ENCODE assay signal across 8 cellular contexts in genomic region chr14:106308839-106309389, GRCh38.
DNase-seq lines count a peak whose midpoint lies in the region; ATAC-seq and TF ChIP-seq lines count a peak whose summit lies in the region.

No MANE protein-coding gene starts in this region.

- peaks cover 20 to 60% of the 10 kb centered on the region in 2 donors for H3K27me3 Mint-ChIP-seq in effector memory CD8-positive, alpha-beta T cell

- no peak overlapping the region for H3K14ac ChIP-seq in IMR-90 (replicated peaks; ENCODE audit: low read depth, low read length)

- H3K9me3 ChIP-seq in DOHH2 (ENCODE audit: control insufficient read depth, insufficient read depth, low read length) = peaks cover 48% of the 10 kb centered on the region
- peaks cover 16% of the 10 kb centered on the region; the same call in 1 of the 2 replicates for H3K9me3 ChIP-seq in IMR-90 (ENCODE audit: control insufficient read depth, insufficient read depth, low read length)
- H3K9me3 ChIP-seq in ovary = no peaks in the 10 kb centered on the region

- peak overlapping the region; percentile 50 for H3K27ac ChIP-seq in DOHH2 (ENCODE audit: low read depth, low read length)
- no peak overlapping the region for H3K27ac ChIP-seq in IMR-90 (ENCODE audit: insufficient read depth, low read length)
- H3K27ac ChIP-seq in ovary = no peak overlapping the region

- H3K9ac ChIP-seq in IMR-90 (ENCODE audit: low read depth, low read length) = no peak overlapping the region

- H4K20me1 ChIP-seq in DOHH2 (ENCODE audit: control insufficient read depth, insufficient read depth, low read depth, low read length) (no peaks in the 10 kb centered on the region), IMR-90 (ENCODE audit: insufficient read depth, low read length) (no peaks in the 10 kb centered on the region)

- CTCF ChIA-PET in IMR-90 (lab: Yijun Ruan, JAX) = no interaction called here

- no peak overlapping the region for H2BK5ac ChIP-seq in IMR-90 (ENCODE audit: low read depth, low read length, poor library complexity, severe bottlenecking)

- no peak overlapping the region for H2BK120ac ChIP-seq in IMR-90 (ENCODE audit: low read depth, low read length)

- no TSS peak for BruUV-seq in IMR-90 (replicated peaks; lab: Mats Ljungman, UMichigan)

- no peaks in the 10 kb centered on the region for H3K9me2 ChIP-seq in DOHH2 (replicated peaks; ENCODE audit: control insufficient read depth, low read length)

- no peak overlapping the region for H3K4me3 Mint-ChIP-seq in effector memory CD8-positive, alpha-beta T cell

- dilution Hi-C loops in IMR-90 (cut with HindIII; ENCODE audit: low sequenced_read_pairs, unreplicated experiment) = no loop called here

- H3K79me2 ChIP-seq in DOHH2 (ENCODE audit: control insufficient read depth, low read length) = no peaks in the 10 kb centered on the region

- 31% methylated on average over 7 of the region's 17 CpGs; no CpG with 5 or more reads in 1 of the 2 experiments for WGBS in IMR-90 (ENCODE audit: extremely low coverage in 2 of 2, insufficient read length in 1 of 2), 2 experiments
- 38 to 44% (median 42%) methylated on average over 17 of the region's 17 CpGs for WGBS in ovary, 3 donors

- H3K4me1 ChIP-seq in DOHH2 (ENCODE audit: control insufficient read depth, low read length) = peaks cover 42% of the 10 kb centered on the region
- no peaks in the 10 kb centered on the region for H3K4me1 ChIP-seq in IMR-90 (ENCODE audit: control insufficient read depth, insufficient read depth, low read length)
- no peaks in the 10 kb centered on the region for H3K4me1 ChIP-seq in ovary (ENCODE audit: insufficient read depth)

- intact Hi-C loops in IMR-90 (cut with micrococcal nuclease) (no loop called here), ovary (cut with DNase I) (no loop called here)

- POLR2A ChIA-PET in IMR-90 (lab: Charles Lee; ENCODE audit: unreplicated experiment) = no interaction called here

- no peaks in the 10 kb centered on the region for H3K79me1 ChIP-seq in IMR-90 (ENCODE audit: low read depth in 1 of 2, low read length in 2 of 2)

- H4K91ac ChIP-seq in IMR-90 (ENCODE audit: insufficient read depth, low read depth, low read length) = no peak overlapping the region

- no peak overlapping the region for H3K18ac ChIP-seq in IMR-90 (ENCODE audit: low read depth, low read length)

- H3K23ac ChIP-seq in IMR-90 (ENCODE audit: low read depth, low read length) = no peak overlapping the region

- peaks cover 10% of the 10 kb centered on the region for H3F3A ChIP-seq in DOHH2 (ENCODE audit: control insufficient read depth, insufficient read depth)

- TF ChIP-seq POLR2A in IMR-90 (IDR thresholded peaks at IDR 0.05; ENCODE audit: low read depth, low read length) (no peak), ovary (IDR thresholded peaks at IDR 0.05) (no peak)

- H3K4me2 ChIP-seq in DOHH2 (ENCODE audit: low read length) = peak overlapping the region; percentile 34
- no peak overlapping the region for H3K4me2 ChIP-seq in IMR-90 (ENCODE audit: low read depth, low read length)

- H4K8ac ChIP-seq in IMR-90 (ENCODE audit: low read depth in 2 of 2, low read length in 2 of 2) = no peak overlapping the region

- H3K4me3 ChIP-seq in DOHH2 (ENCODE audit: low read length) (peak overlapping the region; percentile 28), IMR-90 (ENCODE audit: insufficient read depth, low read depth, low read length) (no peak overlapping the region), ovary (no peak overlapping the region)

- ATAC-seq in GM21381 (IDR thresholded peaks at IDR 0.05; ENCODE audit: unreplicated experiment) (peak; percentile 90), IMR-90 (ENCODE audit: low read depth) (no peak)
- peak; percentile 89 for ATAC-seq in effector memory CD8-positive, alpha-beta T cell (replicated peaks)

- H3K36me3 Mint-ChIP-seq in effector memory CD8-positive, alpha-beta T cell (ENCODE audit: insufficient read depth) = peaks cover 8% of the 10 kb centered on the region

- peak overlapping the region in 1 of 2 donors; percentile 23 for H3K27ac Mint-ChIP-seq in effector memory CD8-positive, alpha-beta T cell

- no peak overlapping the region for H2AK5ac ChIP-seq in IMR-90 (ENCODE audit: low read depth, low read length)

- H2AK9ac ChIP-seq in IMR-90 (replicated peaks; ENCODE audit: low read depth, low read length, poor library complexity) = no peak overlapping the region

- no peaks in the 10 kb centered on the region for H3K9me1 ChIP-seq in IMR-90 (ENCODE audit: insufficient read depth, low read length)

- H2AFZ ChIP-seq in IMR-90 (replicated peaks; ENCODE audit: low read length, poor library complexity) = no peak overlapping the region

- no peak overlapping the region for H4K5ac ChIP-seq in IMR-90 (ENCODE audit: low read depth, low read length)

- H3K27me3 ChIP-seq in DOHH2 (ENCODE audit: control insufficient read depth, low read length) (no peaks in the 10 kb centered on the region), IMR-90 (ENCODE audit: control insufficient read depth, insufficient read depth, low read length) (no peaks in the 10 kb centered on the region), ovary (no peaks in the 10 kb centered on the region)

- TF ChIP-seq CTCF in DOHH2 (IDR thresholded peaks at IDR 0.05; ENCODE audit: low read depth, low read length, poor library complexity, severe bottlenecking) (peak; percentile 100), IMR-90 (conservative IDR thresholded peaks at IDR 0.05; ENCODE audit: low read depth, low read length) (0 out of 2 replicates have a peak, but pooled peaks have one; percentile 29), ovary (IDR thresholded peaks at IDR 0.05) (no peak)

- in situ Hi-C loops in IMR-90 (cut with MboI; ENCODE audit: low sequenced_read_pairs) = no loop called here

- H3K56ac ChIP-seq in IMR-90 (ENCODE audit: extremely low read depth, insufficient read depth, low read length) = no peak overlapping the region

- no peak for TF ChIP-seq EP300 in ovary (IDR thresholded peaks at IDR 0.05)

- no peak overlapping the region for H3K4ac ChIP-seq in IMR-90 (ENCODE audit: low read depth, low read length)

- no peak overlapping the region for H2BK20ac ChIP-seq in IMR-90 (ENCODE audit: low read depth, low read length)

- H2BK15ac ChIP-seq in IMR-90 (ENCODE audit: low read depth, low read length) = no peak overlapping the region

- peaks cover 0 to 7% of the 10 kb centered on the region in 2 donors for H3K4me1 Mint-ChIP-seq in effector memory CD8-positive, alpha-beta T cell (ENCODE audit: low read depth in 2 of 2)

- no peak for TF ChIP-seq RAD21 in IMR-90 (IDR thresholded peaks at IDR 0.05; ENCODE audit: low read length)

- H3K36me3 ChIP-seq in DOHH2 (ENCODE audit: control insufficient read depth, low read length) (peaks cover 21% of the 10 kb centered on the region), IMR-90 (ENCODE audit: control insufficient read depth, insufficient read depth, low read length) (no peaks in the 10 kb centered on the region), ovary (no peaks in the 10 kb centered on the region)

- no peak for DNase-seq in IMR-90
- DNase-seq in activated CD4-positive, alpha-beta T cell treated with anti-CD3 and anti-CD28 coated beads for 48 hours = peak; percentile 99
- DNase-seq in effector memory CD8-positive, alpha-beta T cell = peak; percentile 54 to 65 (median 60)
- peak; percentile 91 to 99 (median 97) for DNase-seq in stimulated activated CD4-positive, alpha-beta T cell treated with anti-CD3 and anti-CD28 coated beads, Interleukin-12 subunit alpha, Interleukin-12 subunit beta, amount 100 ng/mL, for 48 hours (ENCODE audit: low read depth in 2 of 3, low spot score in 1 of 3)
- DNase-seq in NCI-H2227 treated with DMSO at 0.1 percent for 48 hours (lab: John Stamatoyannopoulos, UW) = no peak
- DNase-seq in ovary = no peak

- no peaks in the 10 kb centered on the region for H3K9me3 Mint-ChIP-seq in effector memory CD8-positive, alpha-beta T cell

TF ChIP-seq in IMR-90, 13 proteins besides CTCF, POLR2A, EP300 and RAD21:
- TF ChIP-seq MXI1 (IDR thresholded peaks at IDR 0.05; ENCODE audit: borderline replicate concordance, low read depth, low read length) = no peak
- TF ChIP-seq CHD1 (IDR thresholded peaks at IDR 0.05; ENCODE audit: low read depth, low read length) = no peak
- TF ChIP-seq CEBPB (IDR thresholded peaks at IDR 0.05; ENCODE audit: low read depth, low read length) = no peak
- TF ChIP-seq FOS (IDR thresholded peaks at IDR 0.05; ENCODE audit: low read depth, low read length) = no peak
- no peak for TF ChIP-seq NFE2L2 (IDR thresholded peaks at IDR 0.05; ENCODE audit: low read depth, low read length)
- TF ChIP-seq RFX5 (IDR thresholded peaks at IDR 0.05; ENCODE audit: low read depth, low read length) = no peak
- no peak for TF ChIP-seq MAZ (IDR thresholded peaks at IDR 0.05; ENCODE audit: borderline replicate concordance, low read depth, low read length)
- no peak for TF ChIP-seq RCOR1 (IDR thresholded peaks at IDR 0.05; ENCODE audit: insufficient replicate concordance, low read length)
- TF ChIP-seq SMC3 (IDR thresholded peaks at IDR 0.05; ENCODE audit: low read depth, low read length) = no peak
- TF ChIP-seq, protein P1, sequence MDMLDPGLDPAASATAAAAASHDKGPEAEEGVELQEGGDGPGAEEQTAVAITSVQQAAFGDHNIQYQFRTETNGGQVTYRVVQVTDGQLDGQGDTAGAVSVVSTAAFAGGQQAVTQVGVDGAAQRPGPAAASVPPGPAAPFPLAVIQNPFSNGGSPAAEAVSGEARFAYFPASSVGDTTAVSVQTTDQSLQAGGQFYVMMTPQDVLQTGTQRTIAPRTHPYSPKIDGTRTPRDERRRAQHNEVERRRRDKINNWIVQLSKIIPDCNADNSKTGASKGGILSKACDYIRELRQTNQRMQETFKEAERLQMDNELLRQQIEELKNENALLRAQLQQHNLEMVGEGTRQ (IDR thresholded peaks at IDR 0.05; ENCODE audit: low read depth, low read length) = no peak
- TF ChIP-seq MAFK (IDR thresholded peaks at IDR 0.05; ENCODE audit: low read depth, low read length) = no peak
- no peak for TF ChIP-seq BHLHE40 (IDR thresholded peaks at IDR 0.05; ENCODE audit: low read depth, low read length)
- no peak for TF ChIP-seq ELK1 (IDR thresholded peaks at IDR 0.05; ENCODE audit: borderline replicate concordance, low read depth, low read length)

Comparison
In these comparisons a context has a peak if more than half of its experiments do, and no peak if none do; other contexts are left out.
1. CTCF ChIP-seq: peak in DOHH2 (single experiment) and IMR-90 (single experiment); none in ovary (0 of 3).
2. DNase-seq: peak in activated CD4-positive, alpha-beta T cell treated with anti-CD3 and anti-CD28 coated beads for 48 hours (single experiment), effector memory CD8-positive, alpha-beta T cell (3 of 3) and stimulated activated CD4-positive, alpha-beta T cell treated with anti-CD3 and anti-CD28 coated beads, Interleukin-12 subunit alpha, Interleukin-12 subunit beta, amount 100 ng/mL, for 48 hours (3 of 3); none in IMR-90 (single experiment), NCI-H2227 treated with DMSO at 0.1 percent for 48 hours (single experiment) and ovary (0 of 5).